In the genomic region with DNA sequence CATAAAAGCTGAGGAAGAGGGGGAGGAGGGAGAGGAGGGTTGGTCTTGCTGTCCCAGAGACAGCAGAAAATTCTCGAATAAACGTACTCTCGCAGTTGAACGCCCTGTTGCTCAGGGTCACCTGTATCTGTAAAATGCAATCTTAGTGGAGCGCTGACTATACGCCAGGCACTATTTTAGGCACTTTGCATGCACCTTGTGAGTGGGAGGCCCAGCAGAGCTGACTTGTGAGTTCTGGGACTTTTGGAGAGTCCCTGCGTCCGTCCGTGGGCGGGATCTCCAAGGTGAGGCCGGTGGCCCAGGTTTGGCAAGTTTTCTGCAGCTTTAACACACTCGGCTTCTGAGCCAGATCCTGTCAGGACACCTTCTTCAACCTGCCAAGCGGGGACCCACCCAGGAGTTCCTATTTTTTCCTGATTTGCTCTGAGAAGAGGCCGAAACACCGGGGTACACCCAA, we compare ENCODE assay signal across 8 cellular contexts.
DNase-seq lines count a peak whose midpoint lies in the region; ATAC-seq lines count a peak whose summit lies in the region.

No MANE protein-coding gene starts in this region.

- no peaks in the 10 kb centered on the region for H3K36me3 ChIP-seq in HUES6 (ENCODE audit: control insufficient read depth, insufficient read depth, low read length)

- H3K36me3 Mint-ChIP-seq in activated naive CD8-positive, alpha-beta T cell treated with anti-CD3 and anti-CD28 coated beads, Interleukin-2, amount 50 U/mL, for 24 hours (ENCODE audit: low read depth) = no peaks in the 10 kb centered on the region

- no peak for DNase-seq in activated CD4-positive, CD25-positive, alpha-beta regulatory T cell (lab: John Stamatoyannopoulos, UW)
- DNase-seq in activated naive CD8-positive, alpha-beta T cell treated with anti-CD3 and anti-CD28 coated beads, Interleukin-2, amount 50 U/mL, for 24 hours = peak; percentile 60
- DNase-seq in left kidney (ENCODE audit: low read depth, low spot score) (peak; percentile 55), HuH-7 (ENCODE audit: low spot score) (no peak), NCI-H82 (lab: John Stamatoyannopoulos, UW) (no peak)
- DNase-seq in stimulated activated CD8-positive, alpha-beta memory T cell treated with anti-CD3 and anti-CD28 coated beads, Interleukin-12 subunit alpha, Interleukin-12 subunit beta, amount 100 ng/mL, for 4 hours (ENCODE audit: low read depth) = peak; percentile 15

- peaks cover 54% of the 10 kb centered on the region for H3K27me3 Mint-ChIP-seq in activated naive CD8-positive, alpha-beta T cell treated with anti-CD3 and anti-CD28 coated beads, Interleukin-2, amount 50 U/mL, for 24 hours

- H3K4me3 Mint-ChIP-seq in activated naive CD8-positive, alpha-beta T cell treated with anti-CD3 and anti-CD28 coated beads, Interleukin-2, amount 50 U/mL, for 24 hours = peak overlapping the region; percentile 75

- no peaks in the 10 kb centered on the region for H3K9me3 ChIP-seq in HUES6 (ENCODE audit: control insufficient read depth, insufficient read depth, low read depth, low read length)

- H3K4me1 Mint-ChIP-seq in activated naive CD8-positive, alpha-beta T cell treated with anti-CD3 and anti-CD28 coated beads, Interleukin-2, amount 50 U/mL, for 24 hours = peaks cover 14% of the 10 kb centered on the region

- peak; percentile 5 to 19 for ATAC-seq in activated CD4-positive, CD25-positive, alpha-beta regulatory T cell treated with anti-CD3 and anti-CD28 coated beads, Interleukin-2, amount 50 U/mL, for 24 hours
- ATAC-seq in activated naive CD8-positive, alpha-beta T cell treated with anti-CD3 and anti-CD28 coated beads, Interleukin-2, amount 50 U/mL, for 24 hours = peak; percentile 7

- H3K9me3 Mint-ChIP-seq in activated naive CD8-positive, alpha-beta T cell treated with anti-CD3 and anti-CD28 coated beads, Interleukin-2, amount 50 U/mL, for 24 hours = no peaks in the 10 kb centered on the region

- peak overlapping the region; percentile 58 for H3K4me3 ChIP-seq in HUES6 (ENCODE audit: low read depth, low read length)

- peak overlapping the region; percentile 68 for H3K27ac Mint-ChIP-seq in activated naive CD8-positive, alpha-beta T cell treated with anti-CD3 and anti-CD28 coated beads, Interleukin-2, amount 50 U/mL, for 24 hours

- H3K27ac ChIP-seq in HUES6 (ENCODE audit: low read depth, low read length) = peak overlapping the region; percentile 76; the same call in 1 of the 2 replicates

- peak overlapping the region; percentile 81 for H3K9ac ChIP-seq in HUES6 (ENCODE audit: low read length)

- no peaks in the 10 kb centered on the region; the same call in 1 of the 2 replicates for H3K27me3 ChIP-seq in HUES6 (ENCODE audit: control insufficient read depth, insufficient read depth, low read length)

- peaks cover 61% of the 10 kb centered on the region for H3K4me1 ChIP-seq in HUES6 (ENCODE audit: control insufficient read depth, insufficient read depth, low read length)

Comparison
In these comparisons a context has a peak if more than half of its experiments do, and no peak if none do; other contexts are left out.
1. DNase-seq: peak in activated naive CD8-positive, alpha-beta T cell treated with anti-CD3 and anti-CD28 coated beads, Interleukin-2, amount 50 U/mL, for 24 hours (single experiment), left kidney (single experiment) and stimulated activated CD8-positive, alpha-beta memory T cell treated with anti-CD3 and anti-CD28 coated beads, Interleukin-12 subunit alpha, Interleukin-12 subunit beta, amount 100 ng/mL, for 4 hours (single experiment); none in activated CD4-positive, CD25-positive, alpha-beta regulatory T cell (0 of 4), HuH-7 (single experiment) and NCI-H82 (single experiment).